In genomic region chr20:62962221-62962879, GRCh38 we compare ENCODE assay signal across 3 cellular contexts.
A peak's percentile ranks its signal among the peaks of the same experiment; 100 is the strongest.
TF ChIP-seq lines count a peak whose summit lies in the region.

No MANE protein-coding gene starts in this region.

TF ChIP-seq in GM23338, 12 proteins besides CTCF, POLR2A, EP300 and RAD21:
- TF ChIP-seq ETS1 (IDR thresholded peaks at IDR 0.05): no peak
- no peak for TF ChIP-seq EZH2 (IDR thresholded peaks at IDR 0.05; ENCODE audit: low read depth, unreplicated experiment)
- TF ChIP-seq JUNB (IDR thresholded peaks at IDR 0.05; ENCODE audit: unreplicated experiment): no peak
- TF ChIP-seq ZNF114 (CRISPR knock-in tag; IDR thresholded peaks at IDR 0.05): no peak
- no peak for TF ChIP-seq EZH2phosphoT487 (IDR thresholded peaks at IDR 0.05; ENCODE audit: unreplicated experiment)

TF ChIP-seq in WTC11, 78 proteins besides CTCF, POLR2A, EP300 and RAD21 (continues in another document):
- TF ChIP-seq ZNF532 (CRISPR knock-in tag; IDR thresholded peaks at IDR 0.05; ENCODE audit: borderline replicate concordance) (no peak), AFF4 (CRISPR knock-in tag; IDR thresholded peaks at IDR 0.05; ENCODE audit: borderline replicate concordance) (no peak), CBFB (CRISPR knock-in tag; IDR thresholded peaks at IDR 0.05; ENCODE audit: low read depth) (no peak), NR3C1 (CRISPR knock-in tag; conservative IDR thresholded peaks at IDR 0.05; ENCODE audit: low read depth) (no peak), IRF1 (CRISPR knock-in tag; IDR thresholded peaks at IDR 0.05) (no peak), ZNF425 (CRISPR knock-in tag; conservative IDR thresholded peaks at IDR 0.05) (no peak), IRF2 (CRISPR knock-in tag; IDR thresholded peaks at IDR 0.05; ENCODE audit: borderline replicate concordance, low read depth) (no peak), TP53 (CRISPR knock-in tag; IDR thresholded peaks at IDR 0.05) (no peak), ZNF138 (CRISPR knock-in tag; conservative IDR thresholded peaks at IDR 0.05) (no peak)

TF ChIP-seq in HepG2, 621 proteins besides CTCF, POLR2A, EP300 and RAD21:
- TF ChIP-seq ZNF883 (CRISPR knock-in tag; IDR thresholded peaks at IDR 0.05; ENCODE audit: not compliant biosample characterization): no peak
- peak; percentile 43; the same call in 1 of the 2 replicates for TF ChIP-seq AKAP8 (CRISPR knock-in tag; IDR thresholded peaks at IDR 0.05)
- TF ChIP-seq STAT6 (CRISPR knock-in tag; IDR thresholded peaks at IDR 0.05; ENCODE audit: borderline replicate concordance): no peak
- no peak for TF ChIP-seq ZNF431 (CRISPR knock-in tag; IDR thresholded peaks at IDR 0.05; ENCODE audit: borderline replicate concordance, low read depth)
- TF ChIP-seq IRF1 (CRISPR knock-in tag; IDR thresholded peaks at IDR 0.05; ENCODE audit: low read depth): no peak
- TF ChIP-seq HOXA9 (CRISPR knock-in tag; IDR thresholded peaks at IDR 0.05; ENCODE audit: borderline replicate concordance): no peak
- no peak for TF ChIP-seq JUND (CRISPR knock-in tag; IDR thresholded peaks at IDR 0.05)
- 0 out of 2 replicates have a peak, but pooled peaks have one; percentile 60 for TF ChIP-seq ZNF737 (CRISPR knock-in tag; IDR thresholded peaks at IDR 0.05; ENCODE audit: borderline replicate concordance)
- peak; percentile 49; the same call in 1 of the 2 replicates for TF ChIP-seq NRL (CRISPR knock-in tag; IDR thresholded peaks at IDR 0.05; ENCODE audit: borderline replicate concordance)
- no peak for TF ChIP-seq ZBTB39 (CRISPR knock-in tag; IDR thresholded peaks at IDR 0.05)
- no peak for TF ChIP-seq ZNF329 (CRISPR knock-in tag; IDR thresholded peaks at IDR 0.05; ENCODE audit: low read depth)
- no peak for TF ChIP-seq ETV5 (CRISPR knock-in tag; IDR thresholded peaks at IDR 0.05; ENCODE audit: borderline replicate concordance)
- no peak for TF ChIP-seq ZNF101 (CRISPR knock-in tag; IDR thresholded peaks at IDR 0.05; ENCODE audit: borderline replicate concordance, low read depth)
- TF ChIP-seq ZNF687 (CRISPR knock-in tag; IDR thresholded peaks at IDR 0.05): peak; percentile 3; the same call in 1 of the 2 replicates
- TF ChIP-seq TEF (CRISPR knock-in tag; IDR thresholded peaks at IDR 0.05): no peak
- no peak for TF ChIP-seq ATF2 (CRISPR knock-in tag; IDR thresholded peaks at IDR 0.05)
- TF ChIP-seq HDAC6 (IDR thresholded peaks at IDR 0.05; ENCODE audit: low read depth, low read length): no peak
- no peak for TF ChIP-seq LBX2 (CRISPR knock-in tag; IDR thresholded peaks at IDR 0.05; ENCODE audit: borderline replicate concordance)
- no peak for TF ChIP-seq RBM22 (optimal IDR thresholded peaks at IDR 0.05; ENCODE audit: low read length)
- TF ChIP-seq WIZ (CRISPR knock-in tag; IDR thresholded peaks at IDR 0.05): no peak
- TF ChIP-seq HNRNPH1 (optimal IDR thresholded peaks at IDR 0.05; ENCODE audit: low read depth, low read length): no peak
TF ChIP-seq in HepG2: peak in this region for 4.
